1 cellular context compared by ENCODE assay signal in genomic region chr18:54948350-54948837, GRCh38.
A peak's percentile ranks its signal among the peaks of the same experiment; 100 is the strongest.
TF ChIP-seq lines count a peak whose summit lies in the region.

No MANE protein-coding gene starts in this region.

TF ChIP-seq in HepG2, 621 proteins besides CTCF, POLR2A, EP300 and RAD21 (continued from another document and continues in another):
- TF ChIP-seq PRDM4 (CRISPR knock-in tag; IDR thresholded peaks at IDR 0.05; ENCODE audit: borderline replicate concordance) (no peak), ELF1 (CRISPR knock-in tag; IDR thresholded peaks at IDR 0.05) (0 out of 2 replicates have a peak, but pooled peaks have one; percentile 23), ZNF274 (CRISPR knock-in tag; IDR thresholded peaks at IDR 0.05) (no peak), ZNF468 (CRISPR knock-in tag; IDR thresholded peaks at IDR 0.05) (no peak), ZNF207 (IDR thresholded peaks at IDR 0.05; ENCODE audit: borderline replicate concordance) (no peak), ZNF709 (CRISPR knock-in tag; IDR thresholded peaks at IDR 0.05) (no peak), CHD4 (IDR thresholded peaks at IDR 0.05; ENCODE audit: borderline replicate concordance, low read length) (no peak), MAZ (IDR thresholded peaks at IDR 0.05; ENCODE audit: borderline replicate concordance, low read depth, low read length) (no peak), MAZ (CRISPR knock-in tag; IDR thresholded peaks at IDR 0.05; ENCODE audit: low read depth) (no peak), ZBTB4 (CRISPR knock-in tag; IDR thresholded peaks at IDR 0.05; ENCODE audit: borderline replicate concordance) (no peak), SOX6 (IDR thresholded peaks at IDR 0.05) (no peak), SOX6 (CRISPR knock-in tag; IDR thresholded peaks at IDR 0.05) (peak; percentile 91), NR0B2 (CRISPR knock-in tag; IDR thresholded peaks at IDR 0.05) (no peak), PHF21A (CRISPR knock-in tag; IDR thresholded peaks at IDR 0.05) (peak; percentile 65; the same call in 1 of the 2 replicates), ZSCAN25 (CRISPR knock-in tag; IDR thresholded peaks at IDR 0.05) (peak; percentile 44; the same call in 1 of the 2 replicates), HDAC2 (CRISPR knock-in tag; IDR thresholded peaks at IDR 0.05) (peak; percentile 90), RFXAP (CRISPR knock-in tag; IDR thresholded peaks at IDR 0.05; ENCODE audit: borderline replicate concordance) (no peak), ONECUT2 (CRISPR knock-in tag; IDR thresholded peaks at IDR 0.05) (peak; percentile 40; the same call in 1 of the 2 replicates), NFIB (CRISPR knock-in tag; IDR thresholded peaks at IDR 0.05; ENCODE audit: borderline replicate concordance) (no peak), TEAD2 (CRISPR knock-in tag; IDR thresholded peaks at IDR 0.05) (no peak), GABPB1 (CRISPR knock-in tag; IDR thresholded peaks at IDR 0.05) (0 out of 2 replicates have a peak, but pooled peaks have one; percentile 9), ZKSCAN8 (CRISPR knock-in tag; IDR thresholded peaks at IDR 0.05; ENCODE audit: borderline replicate concordance) (peak; percentile 61; the same call in 1 of the 2 replicates), SNAPC5 (CRISPR knock-in tag; IDR thresholded peaks at IDR 0.05; ENCODE audit: borderline replicate concordance) (no peak), ZNF724P (CRISPR knock-in tag; IDR thresholded peaks at IDR 0.05; ENCODE audit: borderline replicate concordance) (no peak), RNF2 (conservative IDR thresholded peaks at IDR 0.05; ENCODE audit: low read depth) (no peak), ZNF530 (CRISPR knock-in tag; IDR thresholded peaks at IDR 0.05; ENCODE audit: low read depth) (no peak), KLF11 (CRISPR knock-in tag; IDR thresholded peaks at IDR 0.05) (no peak), KLF13 (CRISPR knock-in tag; IDR thresholded peaks at IDR 0.05) (no peak), KAT7 (CRISPR knock-in tag; IDR thresholded peaks at IDR 0.05; ENCODE audit: borderline replicate concordance) (no peak), AGO1 (IDR thresholded peaks at IDR 0.05; ENCODE audit: low read depth, low read length, poor library complexity, severe bottlenecking) (no peak), NFRKB (IDR thresholded peaks at IDR 0.05) (no peak), PHF20 (CRISPR knock-in tag; IDR thresholded peaks at IDR 0.05) (no peak), POLR2G (IDR thresholded peaks at IDR 0.05; ENCODE audit: low read depth, low read length) (no peak), POGZ (CRISPR knock-in tag; IDR thresholded peaks at IDR 0.05) (peak; percentile 50; the same call in 1 of the 2 replicates), ATF7-NPFF (CRISPR knock-in tag; IDR thresholded peaks at IDR 0.05; ENCODE audit: low read depth) (no peak), ZNF713 (CRISPR knock-in tag; IDR thresholded peaks at IDR 0.05) (no peak), TOE1 (CRISPR knock-in tag; IDR thresholded peaks at IDR 0.05) (no peak), ADNP (CRISPR knock-in tag; IDR thresholded peaks at IDR 0.05) (no peak), CREB1 (IDR thresholded peaks at IDR 0.05) (0 out of 2 replicates have a peak, but pooled peaks have one; percentile 38), CREB1 (CRISPR knock-in tag; IDR thresholded peaks at IDR 0.05) (peak; percentile 87), SIX4 (CRISPR knock-in tag; IDR thresholded peaks at IDR 0.05) (peak; percentile 89), ZSCAN21 (CRISPR knock-in tag; IDR thresholded peaks at IDR 0.05; ENCODE audit: borderline replicate concordance) (no peak), NPAS2 (CRISPR knock-in tag; IDR thresholded peaks at IDR 0.05; ENCODE audit: borderline replicate concordance) (no peak)
- TF ChIP-seq, protein P1, sequence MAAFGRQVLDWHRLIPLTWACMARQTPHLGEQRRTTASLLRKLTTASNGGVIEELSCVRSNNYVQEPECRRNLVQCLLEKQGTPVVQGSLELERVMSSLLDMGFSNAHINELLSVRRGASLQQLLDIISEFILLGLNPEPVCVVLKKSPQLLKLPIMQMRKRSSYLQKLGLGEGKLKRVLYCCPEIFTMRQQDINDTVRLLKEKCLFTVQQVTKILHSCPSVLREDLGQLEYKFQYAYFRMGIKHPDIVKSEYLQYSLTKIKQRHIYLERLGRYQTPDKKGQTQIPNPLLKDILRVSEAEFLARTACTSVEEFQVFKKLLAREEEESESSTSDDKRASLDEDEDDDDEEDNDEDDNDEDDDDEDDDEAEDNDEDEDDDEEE (CRISPR knock-in tag; IDR thresholded peaks at IDR 0.05), result no peak
- TF ChIP-seq, protein P2, sequence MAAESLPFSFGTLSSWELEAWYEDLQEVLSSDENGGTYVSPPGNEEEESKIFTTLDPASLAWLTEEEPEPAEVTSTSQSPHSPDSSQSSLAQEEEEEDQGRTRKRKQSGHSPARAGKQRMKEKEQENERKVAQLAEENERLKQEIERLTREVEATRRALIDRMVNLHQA (CRISPR knock-in tag; IDR thresholded peaks at IDR 0.05), result no peak
- TF ChIP-seq, protein P3, sequence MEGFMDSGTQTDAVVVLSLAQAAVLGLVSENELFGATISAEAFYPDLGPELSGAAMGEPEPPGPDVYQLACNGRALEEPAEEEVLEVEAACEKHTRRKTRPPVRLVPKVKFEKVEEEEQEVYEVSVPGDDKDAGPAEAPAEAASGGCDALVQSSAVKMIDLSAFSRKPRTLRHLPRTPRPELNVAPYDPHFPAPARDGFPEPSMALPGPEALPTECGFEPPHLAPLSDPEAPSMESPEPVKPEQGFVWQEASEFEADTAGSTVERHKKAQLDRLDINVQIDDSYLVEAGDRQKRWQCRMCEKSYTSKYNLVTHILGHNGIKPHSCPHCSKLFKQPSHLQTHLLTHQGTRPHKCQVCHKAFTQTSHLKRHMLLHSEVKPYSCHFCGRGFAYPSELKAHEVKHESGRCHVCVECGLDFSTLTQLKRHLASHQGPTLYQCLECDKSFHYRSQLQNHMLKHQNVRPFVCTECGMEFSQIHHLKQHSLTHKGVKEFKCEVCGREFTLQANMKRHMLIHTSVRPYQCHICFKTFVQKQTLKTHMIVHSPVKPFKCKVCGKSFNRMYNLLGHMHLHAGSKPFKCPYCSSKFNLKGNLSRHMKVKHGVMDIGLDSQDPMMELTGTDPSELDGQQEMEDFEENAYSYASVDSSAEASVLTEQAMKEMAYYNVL (CRISPR knock-in tag; IDR thresholded peaks at IDR 0.05; ENCODE audit: borderline replicate concordance), result peak; percentile 81; the same call in 1 of the 2 replicates
- TF ChIP-seq, protein P4, sequence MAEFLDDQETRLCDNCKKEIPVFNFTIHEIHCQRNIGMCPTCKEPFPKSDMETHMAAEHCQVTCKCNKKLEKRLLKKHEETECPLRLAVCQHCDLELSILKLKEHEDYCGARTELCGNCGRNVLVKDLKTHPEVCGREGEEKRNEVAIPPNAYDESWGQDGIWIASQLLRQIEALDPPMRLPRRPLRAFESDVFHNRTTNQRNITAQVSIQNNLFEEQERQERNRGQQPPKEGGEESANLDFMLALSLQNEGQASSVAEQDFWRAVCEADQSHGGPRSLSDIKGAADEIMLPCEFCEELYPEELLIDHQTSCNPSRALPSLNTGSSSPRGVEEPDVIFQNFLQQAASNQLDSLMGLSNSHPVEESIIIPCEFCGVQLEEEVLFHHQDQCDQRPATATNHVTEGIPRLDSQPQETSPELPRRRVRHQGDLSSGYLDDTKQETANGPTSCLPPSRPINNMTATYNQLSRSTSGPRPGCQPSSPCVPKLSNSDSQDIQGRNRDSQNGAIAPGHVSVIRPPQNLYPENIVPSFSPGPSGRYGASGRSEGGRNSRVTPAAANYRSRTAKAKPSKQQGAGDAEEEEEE (CRISPR knock-in tag; IDR thresholded peaks at IDR 0.05; ENCODE audit: borderline replicate concordance), result no peak
- TF ChIP-seq, protein P5, sequence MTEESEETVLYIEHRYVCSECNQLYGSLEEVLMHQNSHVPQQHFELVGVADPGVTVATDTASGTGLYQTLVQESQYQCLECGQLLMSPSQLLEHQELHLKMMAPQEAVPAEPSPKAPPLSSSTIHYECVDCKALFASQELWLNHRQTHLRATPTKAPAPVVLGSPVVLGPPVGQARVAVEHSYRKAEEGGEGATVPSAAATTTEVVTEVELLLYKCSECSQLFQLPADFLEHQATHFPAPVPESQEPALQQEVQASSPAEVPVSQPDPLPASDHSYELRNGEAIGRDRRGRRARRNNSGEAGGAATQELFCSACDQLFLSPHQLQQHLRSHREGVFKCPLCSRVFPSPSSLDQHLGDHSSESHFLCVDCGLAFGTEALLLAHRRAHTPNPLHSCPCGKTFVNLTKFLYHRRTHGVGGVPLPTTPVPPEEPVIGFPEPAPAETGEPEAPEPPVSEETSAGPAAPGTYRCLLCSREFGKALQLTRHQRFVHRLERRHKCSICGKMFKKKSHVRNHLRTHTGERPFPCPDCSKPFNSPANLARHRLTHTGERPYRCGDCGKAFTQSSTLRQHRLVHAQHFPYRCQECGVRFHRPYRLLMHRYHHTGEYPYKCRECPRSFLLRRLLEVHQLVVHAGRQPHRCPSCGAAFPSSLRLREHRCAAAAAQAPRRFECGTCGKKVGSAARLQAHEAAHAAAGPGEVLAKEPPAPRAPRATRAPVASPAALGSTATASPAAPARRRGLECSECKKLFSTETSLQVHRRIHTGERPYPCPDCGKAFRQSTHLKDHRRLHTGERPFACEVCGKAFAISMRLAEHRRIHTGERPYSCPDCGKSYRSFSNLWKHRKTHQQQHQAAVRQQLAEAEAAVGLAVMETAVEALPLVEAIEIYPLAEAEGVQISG (CRISPR knock-in tag; IDR thresholded peaks at IDR 0.05), result no peak
- TF ChIP-seq, protein P6, sequence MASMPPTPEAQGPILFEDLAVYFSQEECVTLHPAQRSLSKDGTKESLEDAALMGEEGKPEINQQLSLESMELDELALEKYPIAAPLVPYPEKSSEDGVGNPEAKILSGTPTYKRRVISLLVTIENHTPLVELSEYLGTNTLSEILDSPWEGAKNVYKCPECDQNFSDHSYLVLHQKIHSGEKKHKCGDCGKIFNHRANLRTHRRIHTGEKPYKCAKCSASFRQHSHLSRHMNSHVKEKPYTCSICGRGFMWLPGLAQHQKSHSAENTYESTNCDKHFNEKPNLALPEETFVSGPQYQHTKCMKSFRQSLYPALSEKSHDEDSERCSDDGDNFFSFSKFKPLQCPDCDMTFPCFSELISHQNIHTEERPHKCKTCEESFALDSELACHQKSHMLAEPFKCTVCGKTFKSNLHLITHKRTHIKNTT (CRISPR knock-in tag; IDR thresholded peaks at IDR 0.05), result no peak
- TF ChIP-seq, protein P7, sequence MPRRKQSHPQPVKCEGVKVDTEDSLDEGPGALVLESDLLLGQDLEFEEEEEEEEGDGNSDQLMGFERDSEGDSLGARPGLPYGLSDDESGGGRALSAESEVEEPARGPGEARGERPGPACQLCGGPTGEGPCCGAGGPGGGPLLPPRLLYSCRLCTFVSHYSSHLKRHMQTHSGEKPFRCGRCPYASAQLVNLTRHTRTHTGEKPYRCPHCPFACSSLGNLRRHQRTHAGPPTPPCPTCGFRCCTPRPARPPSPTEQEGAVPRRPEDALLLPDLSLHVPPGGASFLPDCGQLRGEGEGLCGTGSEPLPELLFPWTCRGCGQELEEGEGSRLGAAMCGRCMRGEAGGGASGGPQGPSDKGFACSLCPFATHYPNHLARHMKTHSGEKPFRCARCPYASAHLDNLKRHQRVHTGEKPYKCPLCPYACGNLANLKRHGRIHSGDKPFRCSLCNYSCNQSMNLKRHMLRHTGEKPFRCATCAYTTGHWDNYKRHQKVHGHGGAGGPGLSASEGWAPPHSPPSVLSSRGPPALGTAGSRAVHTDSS (CRISPR knock-in tag; conservative IDR thresholded peaks at IDR 0.05), result no peak
